In the genomic region with DNA sequence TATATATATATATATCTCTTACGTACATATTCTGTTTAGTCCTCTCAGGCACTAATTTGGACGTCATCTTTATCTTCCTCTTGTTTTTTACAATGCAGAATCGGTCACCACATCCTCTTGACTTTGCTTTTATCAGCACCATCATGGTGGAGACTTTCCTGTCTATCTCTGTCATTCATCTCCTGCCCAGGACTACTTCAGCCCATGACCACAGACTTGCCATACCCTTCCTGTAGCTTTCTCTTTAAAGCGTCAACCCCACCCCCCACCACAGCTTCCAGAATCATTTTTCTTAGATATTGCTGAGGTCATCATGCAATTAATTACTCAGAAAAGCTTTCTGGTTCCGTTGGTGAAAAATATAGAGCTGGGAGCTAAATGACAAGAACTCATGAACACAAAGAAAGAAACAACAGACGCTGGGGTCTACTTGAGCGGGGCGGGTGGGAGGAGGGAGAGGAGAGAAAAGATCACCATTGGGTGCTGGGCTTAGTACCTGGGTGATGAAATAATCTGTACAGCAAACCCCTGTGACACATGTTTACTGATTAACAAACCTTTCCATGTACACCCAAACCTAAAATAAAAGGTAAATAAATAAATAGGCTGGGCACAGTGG, we compare ENCODE assay signal across 12 cellular contexts. TPM values are rescaled to one million over a fixed set of nuclear protein-coding genes. Genes with fewer than 3 reads are reported as not detected.
DNase-seq lines count a peak whose midpoint lies in the region; ATAC-seq and TF ChIP-seq lines count a peak whose summit lies in the region.
"Had no signal": no experiment of that assay in that cellular context is flagged by ENCODE, and none has a peak within 500 bp of the region (broad histone marks: within the 10 kb centered on the region; RNA-seq: fewer than 3 reads in every experiment).

No MANE protein-coding gene starts in this region.

- no peaks in the 10 kb centered on the region for H4K20me1 ChIP-seq in DND-41 (ENCODE audit: insufficient read depth, low read length)

- CTCF ChIA-PET in WTC11 (lab: Charles Lee): interaction anchor here (0.6 to 0.7 kb wide), 2 partner anchors 25 to 62 kb away, joined by 5 to 6 read pairs; no protein-coding TSS in a partner anchor
- CTCF ChIA-PET in activated naive CD4-positive, alpha-beta T cell treated with anti-CD3 and anti-CD28 coated beads, Interleukin-2, amount 10 ng/mL, durations not matched to agents 7 days and 5 days (lab: Charles Lee): no interaction called here

- H3K4me1 Mint-ChIP-seq in WTC11: no peaks in the 10 kb centered on the region
- peaks cover 65% of the 10 kb centered on the region for H3K4me1 Mint-ChIP-seq in activated naive CD4-positive, alpha-beta T cell treated with anti-CD3 and anti-CD28 coated beads, Interleukin-2, amount 10 ng/mL, durations not matched to agents 7 days and 5 days
- H3K4me1 Mint-ChIP-seq: brain had no signal

- H3K9ac ChIP-seq in DND-41 (ENCODE audit: low read depth, low read length): no peak overlapping the region

- H2AFZ ChIP-seq in DND-41 (ENCODE audit: low read depth, low read length): no peak overlapping the region

- peak; percentile 10 for DNase-seq in DND-41
- no peak for DNase-seq in WTC11 (ENCODE audit: low spot score)
- peak; percentile 76 for DNase-seq in activated naive CD4-positive, alpha-beta T cell treated with anti-CD3 and anti-CD28 coated beads, Interleukin-2, amount 10 ng/mL, durations not matched to agents 7 days and 5 days
- DNase-seq in stimulated activated CD4-positive, alpha-beta T cell treated with anti-CD3 and anti-CD28 coated beads, Interleukin-2, amount 100 ng/mL, for 48 hours: peak; percentile 7 to 25
- no peak for DNase-seq in nucleus accumbens (lab: John Stamatoyannopoulos, UW)
- no peak for DNase-seq in right atrium auricular region (ENCODE audit: low spot score)
- no peak for DNase-seq in NCI-H128 (lab: John Stamatoyannopoulos, UW; ENCODE audit: unreplicated experiment)
- DNase-seq in AG08396 (ENCODE audit: low spot score): no peak
- DNase-seq: NCI-H510A treated with DMSO at 0.1 percent for 48 hours, SW 1271 had no signal

- no peak overlapping the region for H3K4me2 ChIP-seq in DND-41 (ENCODE audit: insufficient read depth, low read length)

- peaks cover 8% of the 10 kb centered on the region for H3K9me3 Mint-ChIP-seq in WTC11
- H3K9me3 Mint-ChIP-seq in activated naive CD4-positive, alpha-beta T cell treated with anti-CD3 and anti-CD28 coated beads, Interleukin-2, amount 10 ng/mL, durations not matched to agents 7 days and 5 days: peaks cover 19% of the 10 kb centered on the region

- H3K36me3 ChIP-seq in DND-41 (ENCODE audit: insufficient read depth, low read length): no peaks in the 10 kb centered on the region
- H3K36me3 ChIP-seq in right atrium auricular region: no peaks in the 10 kb centered on the region

- ATAC-seq in DND-41 (ENCODE audit: insufficient read depth, low read depth) (peak; percentile 67; the same call in 2 of the 3 replicates), WTC11 (no peak)

- H3K27ac Mint-ChIP-seq in WTC11: 0 out of 2 replicates have a peak overlapping the region, but pooled peaks have one; percentile 49
- H3K27ac Mint-ChIP-seq in activated naive CD4-positive, alpha-beta T cell treated with anti-CD3 and anti-CD28 coated beads, Interleukin-2, amount 10 ng/mL, durations not matched to agents 7 days and 5 days: peak overlapping the region; percentile 92
- H3K27ac Mint-ChIP-seq: B cell, brain had no signal

- H3K4me3 ChIP-seq in DND-41 (ENCODE audit: low read depth in 1 of 2, low read length in 2 of 2) (no peak overlapping the region), right atrium auricular region (no peak overlapping the region)

- H3K9me3 ChIP-seq in DND-41 (ENCODE audit: insufficient read depth, low read length, severe bottlenecking) (no peaks in the 10 kb centered on the region), right atrium auricular region (peaks cover 0 to 8% of the 10 kb centered on the region in 2 donors)

- H3K4me3 Mint-ChIP-seq in WTC11: no peak overlapping the region
- H3K4me3 Mint-ChIP-seq in activated naive CD4-positive, alpha-beta T cell treated with anti-CD3 and anti-CD28 coated beads, Interleukin-2, amount 10 ng/mL, durations not matched to agents 7 days and 5 days: peak overlapping the region; percentile 29
- H3K4me3 Mint-ChIP-seq: B cell, brain had no signal

- H3K79me2 ChIP-seq in DND-41 (ENCODE audit: insufficient read depth, low read length): no peaks in the 10 kb centered on the region

- H3K27me3 ChIP-seq in DND-41 (ENCODE audit: insufficient read depth, low read length, poor library complexity): no peaks in the 10 kb centered on the region
- no peaks in the 10 kb centered on the region for H3K27me3 ChIP-seq in right atrium auricular region

- H3K36me3 Mint-ChIP-seq in WTC11: 0 out of 2 replicates have a peak, but pooled peaks cover 6% of the 10 kb centered on the region
- peaks cover 16% of the 10 kb centered on the region for H3K36me3 Mint-ChIP-seq in activated naive CD4-positive, alpha-beta T cell treated with anti-CD3 and anti-CD28 coated beads, Interleukin-2, amount 10 ng/mL, durations not matched to agents 7 days and 5 days
- H3K36me3 Mint-ChIP-seq: brain had no signal

- no peaks in the 10 kb centered on the region for H3K4me1 ChIP-seq in DND-41 (ENCODE audit: insufficient read depth, low read length)
- no peaks in the 10 kb centered on the region for H3K4me1 ChIP-seq in right atrium auricular region

- H3K27me3 Mint-ChIP-seq in WTC11 (ENCODE audit: low read depth): no peaks in the 10 kb centered on the region
- H3K27me3 Mint-ChIP-seq in activated naive CD4-positive, alpha-beta T cell treated with anti-CD3 and anti-CD28 coated beads, Interleukin-2, amount 10 ng/mL, durations not matched to agents 7 days and 5 days: peaks cover 4% of the 10 kb centered on the region

- no peak overlapping the region for H3K27ac ChIP-seq in DND-41 (ENCODE audit: low read length)
- no peak overlapping the region for H3K27ac ChIP-seq in right atrium auricular region

- no peak for TF ChIP-seq CTCF in DND-41 (IDR thresholded peaks at IDR 0.05; ENCODE audit: borderline replicate concordance, extremely low read depth, low read length, poor library complexity, severe bottlenecking)
- TF ChIP-seq CTCF in WTC11 (IDR thresholded peaks at IDR 0.05): no peak
- no peak for TF ChIP-seq CTCF in right atrium auricular region (IDR thresholded peaks at IDR 0.05)

- POLR2A ChIA-PET in WTC11 (lab: Charles Lee): no interaction called here

TF ChIP-seq in WTC11, 78 proteins besides CTCF, POLR2A, EP300 and RAD21:
- TF ChIP-seq MYBL2 (CRISPR knock-in tag; IDR thresholded peaks at IDR 0.05) (no peak), ZNF138 (CRISPR knock-in tag; conservative IDR thresholded peaks at IDR 0.05) (no peak), TEAD4 (CRISPR knock-in tag; IDR thresholded peaks at IDR 0.05) (no peak), NR2C2 (CRISPR knock-in tag; IDR thresholded peaks at IDR 0.05) (no peak), ZBTB21 (CRISPR knock-in tag; IDR thresholded peaks at IDR 0.05; ENCODE audit: borderline replicate concordance) (no peak)
- TF ChIP-seq, protein P1, sequence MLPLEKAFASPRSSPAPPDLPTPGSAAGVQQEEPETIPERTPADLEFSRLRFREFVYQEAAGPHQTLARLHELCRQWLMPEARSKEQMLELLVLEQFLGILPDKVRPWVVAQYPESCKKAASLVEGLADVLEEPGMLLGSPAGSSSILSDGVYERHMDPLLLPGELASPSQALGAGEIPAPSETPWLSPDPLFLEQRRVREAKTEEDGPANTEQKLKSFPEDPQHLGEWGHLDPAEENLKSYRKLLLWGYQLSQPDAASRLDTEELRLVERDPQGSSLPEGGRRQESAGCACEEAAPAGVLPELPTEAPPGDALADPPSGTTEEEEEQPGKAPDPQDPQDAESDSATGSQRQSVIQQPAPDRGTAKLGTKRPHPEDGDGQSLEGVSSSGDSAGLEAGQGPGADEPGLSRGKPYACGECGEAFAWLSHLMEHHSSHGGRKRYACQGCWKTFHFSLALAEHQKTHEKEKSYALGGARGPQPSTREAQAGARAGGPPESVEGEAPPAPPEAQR (CRISPR knock-in tag; IDR thresholded peaks at IDR 0.05): no peak
- TF ChIP-seq, protein P2, sequence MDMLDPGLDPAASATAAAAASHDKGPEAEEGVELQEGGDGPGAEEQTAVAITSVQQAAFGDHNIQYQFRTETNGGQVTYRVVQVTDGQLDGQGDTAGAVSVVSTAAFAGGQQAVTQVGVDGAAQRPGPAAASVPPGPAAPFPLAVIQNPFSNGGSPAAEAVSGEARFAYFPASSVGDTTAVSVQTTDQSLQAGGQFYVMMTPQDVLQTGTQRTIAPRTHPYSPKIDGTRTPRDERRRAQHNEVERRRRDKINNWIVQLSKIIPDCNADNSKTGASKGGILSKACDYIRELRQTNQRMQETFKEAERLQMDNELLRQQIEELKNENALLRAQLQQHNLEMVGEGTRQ (CRISPR knock-in tag; IDR thresholded peaks at IDR 0.05): no peak

RNA-seq across cellular contexts. Expression of a gene that starts 30.5 kb away (rescaled TPM):
- 53.8 to 66.6 TPM (median 61.2 TPM) in 3 replicates for total RNA-seq in WTC11 (2021)
- total RNA-seq in right atrium auricular region: 1 to 10 TPM; 2.6 to 7.4 TPM

Comparison
In these comparisons a context has a peak if more than half of its experiments do, and no peak if none do; other contexts are left out.
1. DNase-seq: peak in DND-41 (single experiment), activated naive CD4-positive, alpha-beta T cell treated with anti-CD3 and anti-CD28 coated beads, Interleukin-2, amount 10 ng/mL, durations not matched to agents 7 days and 5 days (single experiment) and stimulated activated CD4-positive, alpha-beta T cell treated with anti-CD3 and anti-CD28 coated beads, Interleukin-2, amount 100 ng/mL, for 48 hours (2 of 2); none in WTC11 (single experiment), nucleus accumbens (0 of 56), right atrium auricular region (single experiment), NCI-H128 (single experiment) and AG08396 (single experiment).